8 cellular contexts compared by ENCODE assay signal in the genomic region with DNA sequence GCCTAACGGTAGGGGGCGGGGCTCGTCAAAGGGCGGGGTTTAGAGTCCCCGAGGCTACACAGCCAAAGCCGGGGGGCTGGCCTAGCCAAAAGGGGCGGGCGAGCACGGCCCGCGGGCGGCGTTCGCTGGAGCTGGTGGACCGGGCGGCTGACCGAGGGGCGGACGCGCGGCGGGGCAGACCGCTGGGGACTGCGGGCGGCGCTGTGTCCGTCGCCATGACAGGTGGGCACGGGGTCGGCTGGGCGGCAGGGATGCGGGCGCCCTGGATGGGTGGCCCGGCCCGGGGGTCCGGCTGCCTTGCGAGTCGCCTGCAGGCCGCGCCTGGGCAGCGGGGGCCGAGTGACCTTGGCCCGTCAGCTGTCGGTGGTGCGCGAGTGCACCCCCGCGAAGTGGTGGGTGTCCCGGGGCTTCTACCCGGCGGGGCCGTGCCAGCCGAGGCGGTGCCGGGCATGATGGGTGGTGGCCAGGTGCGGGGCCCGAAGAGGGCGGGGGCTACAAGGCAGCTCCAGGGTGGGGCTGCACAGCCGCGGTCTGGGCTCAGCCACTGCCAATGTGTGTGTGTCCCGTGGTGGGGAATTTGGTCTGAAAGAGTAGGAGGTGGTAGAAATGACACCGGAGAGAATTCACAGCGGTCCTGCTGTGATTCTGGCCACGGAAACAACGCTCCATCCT. TPM values are rescaled to one million over a fixed set of nuclear protein-coding genes. Genes with fewer than 3 reads are reported as not detected.
DNase-seq lines count a peak whose midpoint lies in the region; ATAC-seq and TF ChIP-seq lines count a peak whose summit lies in the region.

A gene with protein sequence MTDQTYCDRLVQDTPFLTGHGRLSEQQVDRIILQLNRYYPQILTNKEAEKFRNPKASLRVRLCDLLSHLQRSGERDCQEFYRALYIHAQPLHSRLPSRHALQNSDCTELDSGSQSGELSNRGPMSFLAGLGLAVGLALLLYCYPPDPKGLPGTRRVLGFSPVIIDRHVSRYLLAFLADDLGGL (plus strand): TSS at position 87 of the 672 bp plus-strand sequence. CDS start 129 bp downstream, at position 216.

- peak within 1 kb of the TSS; percentile 82 for H3K27ac ChIP-seq in DND-41 (ENCODE audit: low read length)
- H3K27ac ChIP-seq in epithelial cell of prostate = peak within 1 kb of the TSS; percentile 80
- H3K27ac ChIP-seq in mucosa of rectum (ENCODE audit: low read depth in 2 of 2, low read length in 2 of 2) = peak within 1 kb of the TSS; percentile 98 to 99
- peak within 1 kb of the TSS; percentile 95 for H3K27ac ChIP-seq in thymus (ENCODE audit: low read depth)

- intact Hi-C loops in activated CD4-positive, alpha-beta memory T cell treated with anti-CD3 and anti-CD28 coated beads for 36 hours (cut with micrococcal nuclease) = loop anchor here (2.0 to 10.0 kb wide), 7 partner anchors 39 to 471 kb away; a partner anchor contains a TSS

- CTCF ChIA-PET in activated CD4-positive, alpha-beta memory T cell treated with anti-CD3 and anti-CD28 coated beads for 36 hours (lab: Charles Lee) = interaction anchor here (1.1 to 5.6 kb wide), 4 partner anchors 12 to 141 kb away, joined by 3 to 39 read pairs (median 6); no protein-coding TSS in a partner anchor

- no peaks in the 10 kb centered on the region for H4K20me1 ChIP-seq in DND-41 (ENCODE audit: insufficient read depth, low read length)

- peaks cover 18% of the 10 kb centered on the region for H3K79me2 ChIP-seq in DND-41 (ENCODE audit: insufficient read depth, low read length)

- POLR2A ChIA-PET in activated CD4-positive, alpha-beta memory T cell treated with anti-CD3 and anti-CD28 coated beads for 36 hours (lab: Charles Lee) = interaction anchor here (1.5 to 1.8 kb wide), 2 partner anchors 13 to 32 kb away, joined by 6 to 10 read pairs; no protein-coding TSS in a partner anchor

- H3K4me3 ChIP-seq in DND-41 (ENCODE audit: low read depth in 1 of 2, low read length in 2 of 2) (peak within 1 kb of the TSS; percentile 79 to 83; a peak in 3 of 4 replicates), mucosa of rectum (ENCODE audit: low read length in 2 of 2) (peak within 1 kb of the TSS; percentile 87 to 88), thymus (ENCODE audit: low read length) (peak within 1 kb of the TSS; percentile 77)
- peak within 1 kb of the TSS; percentile 74 for H3K4me3 ChIP-seq in Jurkat, Clone E6-1 (ENCODE audit: low read length)

- H3K27me3 ChIP-seq in DND-41 (ENCODE audit: insufficient read depth, low read length, poor library complexity) = no peaks in the 10 kb centered on the region
- no peaks in the 10 kb centered on the region for H3K27me3 ChIP-seq in mucosa of rectum (ENCODE audit: control insufficient read depth in 2 of 2, insufficient read depth in 2 of 2, low read length in 2 of 2)
- H3K27me3 ChIP-seq in thymus (ENCODE audit: control insufficient read depth, insufficient read depth) = no peaks in the 10 kb centered on the region

- peaks cover 33% of the 10 kb centered on the region for H3K4me1 ChIP-seq in DND-41 (ENCODE audit: insufficient read depth, low read length)
- peaks cover 47 to 51% of the 10 kb centered on the region in 2 donors for H3K4me1 ChIP-seq in mucosa of rectum (ENCODE audit: control insufficient read depth in 2 of 2, insufficient read depth in 2 of 2, low read length in 2 of 2)
- H3K4me1 ChIP-seq in thymus (ENCODE audit: control insufficient read depth, insufficient read depth, low read length) = peaks cover 29% of the 10 kb centered on the region

- peaks cover 70% of the 10 kb centered on the region for H3K4me1 Mint-ChIP-seq in activated CD4-positive, alpha-beta memory T cell treated with anti-CD3 and anti-CD28 coated beads for 36 hours (ENCODE audit: low read depth)

- H3K9me3 ChIP-seq in DND-41 (ENCODE audit: insufficient read depth, low read length, severe bottlenecking) (no peaks in the 10 kb centered on the region), mucosa of rectum (ENCODE audit: control insufficient read depth in 2 of 2, low read length in 2 of 2) (no peaks in the 10 kb centered on the region), thymus (ENCODE audit: control insufficient read depth) (no peaks in the 10 kb centered on the region)

- ATAC-seq in DND-41 (ENCODE audit: insufficient read depth, low read depth) (peak; percentile 15; the same call in 2 of the 3 replicates), GM21528 (IDR thresholded peaks at IDR 0.05; ENCODE audit: low FRiP score, unreplicated experiment) (peak; percentile 30)

- peak within 1 kb of the TSS; percentile 91 for H3K4me2 ChIP-seq in DND-41 (ENCODE audit: insufficient read depth, low read length)

- H3K9me3 Mint-ChIP-seq in activated CD4-positive, alpha-beta memory T cell treated with anti-CD3 and anti-CD28 coated beads for 36 hours = peaks cover 16% of the 10 kb centered on the region

- under 1% methylated on average over 65 of the region's 65 CpGs for WGBS in thymus

- H3K9ac ChIP-seq in DND-41 (ENCODE audit: low read depth, low read length) = peak within 1 kb of the TSS; percentile 78
- peak within 1 kb of the TSS; percentile 89 to 98 for H3K9ac ChIP-seq in mucosa of rectum (ENCODE audit: low read depth in 1 of 2, low read length in 2 of 2)

- H3K36me3 ChIP-seq in DND-41 (ENCODE audit: insufficient read depth, low read length) (no peaks in the 10 kb centered on the region; the same call in 1 of the 2 replicates), mucosa of rectum (ENCODE audit: control insufficient read depth in 2 of 2, insufficient read depth in 2 of 2, low read length in 2 of 2) (no peaks in the 10 kb centered on the region), thymus (ENCODE audit: control insufficient read depth, insufficient read depth) (no peaks in the 10 kb centered on the region)

- peak within 1 kb of the TSS; percentile 88 for H3K4me3 Mint-ChIP-seq in activated CD4-positive, alpha-beta memory T cell treated with anti-CD3 and anti-CD28 coated beads for 36 hours

- H3K36me3 Mint-ChIP-seq in activated CD4-positive, alpha-beta memory T cell treated with anti-CD3 and anti-CD28 coated beads for 36 hours = peaks cover 14% of the 10 kb centered on the region

- peak within 1 kb of the TSS; percentile 72 for H2AFZ ChIP-seq in DND-41 (ENCODE audit: low read depth, low read length)

- TF ChIP-seq CTCF in DND-41 (IDR thresholded peaks at IDR 0.05; ENCODE audit: borderline replicate concordance, extremely low read depth, low read length, poor library complexity, severe bottlenecking) = no peak

- DNase-seq in DND-41 (peak; percentile 50), epithelial cell of prostate (ENCODE audit: low read depth, low spot score) (no peak), KG1 (lab: John Stamatoyannopoulos, UW) (no peak)
- no peak for DNase-seq in Jurkat, Clone E6-1 (ENCODE audit: low read depth, low spot score)
- peak; percentile 66 for DNase-seq in activated CD4-positive, alpha-beta memory T cell treated with anti-CD3 and anti-CD28 coated beads for 36 hours

- no peaks in the 10 kb centered on the region for H3K27me3 Mint-ChIP-seq in activated CD4-positive, alpha-beta memory T cell treated with anti-CD3 and anti-CD28 coated beads for 36 hours

- peak within 1 kb of the TSS; percentile 98 for H3K27ac Mint-ChIP-seq in activated CD4-positive, alpha-beta memory T cell treated with anti-CD3 and anti-CD28 coated beads for 36 hours

RNA-seq across cellular contexts. Expression of the gene that starts here (rescaled TPM):
- polyA plus RNA-seq in Jurkat, Clone E6-1 (2012; ENCODE audit: insufficient read depth, insufficient read length) = 26.0 TPM
- total RNA-seq in activated CD4-positive, alpha-beta memory T cell treated with anti-CD3 and anti-CD28 coated beads for 36 hours = 10 to 100 TPM; 77.9 to 80.0 TPM
- 24.8 TPM for polyA plus RNA-seq in thymus

Comparison
In these comparisons a context has a peak if more than half of its experiments do, and no peak if none do; other contexts are left out.
1. DNase-seq: peak in DND-41 (single experiment) and activated CD4-positive, alpha-beta memory T cell treated with anti-CD3 and anti-CD28 coated beads for 36 hours (single experiment); none in Jurkat, Clone E6-1 (single experiment), epithelial cell of prostate (single experiment) and KG1 (single experiment).
2. Peak in every context shown above with its lines, with median percentiles within 50 percentile points of each other: H3K27ac ChIP-seq and H3K4me3 ChIP-seq.